In the genomic region with DNA sequence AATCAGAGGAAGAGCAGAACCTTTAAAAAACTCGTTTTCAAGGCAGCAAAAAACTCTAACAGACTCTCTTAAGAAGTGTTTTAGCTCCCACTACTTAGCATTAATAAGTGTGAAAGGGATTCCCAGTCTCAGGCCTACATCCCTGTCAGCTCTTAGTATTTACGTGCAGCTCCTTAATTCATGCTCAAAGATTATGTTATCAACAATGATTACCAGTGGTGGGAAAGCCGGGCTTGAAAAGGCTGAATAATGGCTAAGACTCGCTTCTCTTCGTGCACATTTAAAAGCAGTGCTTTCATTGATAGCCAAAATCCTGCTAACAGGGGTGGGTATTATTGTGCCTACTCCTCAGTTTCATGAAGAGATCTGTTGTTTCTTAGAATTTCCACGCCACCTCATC, we compare ENCODE assay signal across 22 cellular contexts.
DNase-seq lines count a peak whose midpoint lies in the region; ATAC-seq and TF ChIP-seq lines count a peak whose summit lies in the region.
"Had no signal": no experiment of that assay in that cellular context is flagged by ENCODE, and none has a peak within 500 bp of the region (broad histone marks: within the 10 kb centered on the region; RNA-seq: fewer than 3 reads in every experiment).

No MANE protein-coding gene starts in this region.

- no peak overlapping the region for H3K27ac Mint-ChIP-seq in H9

- H4K8ac ChIP-seq in H9 (replicated peaks; ENCODE audit: insufficient read length, low read depth, low read length): no peak overlapping the region

- H3K18ac ChIP-seq in H9 (ENCODE audit: insufficient read length, low read depth, low read length): no peak overlapping the region

- H3K27me3 ChIP-seq in A673 (replicated peaks; ENCODE audit: insufficient read depth, low read depth, low read length, poor library complexity): no peaks in the 10 kb centered on the region
- H3K27me3 ChIP-seq in H9 (ENCODE audit: insufficient read depth, low read length): no peaks in the 10 kb centered on the region
- H3K27me3 ChIP-seq: SJSA1 had no signal

- H3K36me3 Mint-ChIP-seq in H9 (ENCODE audit: insufficient read depth in 1 of 3, low read depth in 3 of 3): no peaks in the 10 kb centered on the region

- WGBS in H9 (ENCODE audit: extremely low coverage, insufficient read length, low lambda C conversion rate): no CpG with 5 or more reads among the region's 6 CpGs

- TF ChIP-seq CTCF in A673 (conservative IDR thresholded peaks at IDR 0.05; ENCODE audit: low read depth, low read length) (no peak), H9 (conservative IDR thresholded peaks at IDR 0.05) (no peak)

- no peak overlapping the region for H2BK20ac ChIP-seq in H9 (ENCODE audit: low read depth, low read length, poor library complexity, severe bottlenecking)

- H2BK15ac ChIP-seq in H9 (ENCODE audit: low read depth, low read length): no peak overlapping the region

- peak overlapping the region; percentile 14 for H3K4me3 ChIP-seq in A673 (ENCODE audit: low read depth, low read length, poor library complexity, severe bottlenecking)
- H3K4me3 ChIP-seq in SK-N-MC: no peak overlapping the region
- H3K4me3 ChIP-seq: SJSA1 had no signal

- H3K4me2 ChIP-seq in H9 (ENCODE audit: insufficient read depth, insufficient read length, low read length): no peak overlapping the region

- H3K9ac ChIP-seq in H9 (ENCODE audit: extremely low read depth, insufficient read length, low read length): no peak overlapping the region
- H3K9ac ChIP-seq in SK-N-MC (ENCODE audit: insufficient read length): no peak overlapping the region

- intact Hi-C loops in A673 (cut with micrococcal nuclease; ENCODE audit: unreplicated experiment): no loop called here

- H3K79me2 ChIP-seq in H9 (ENCODE audit: insufficient read depth, low read length): no peaks in the 10 kb centered on the region

- H3T11ph ChIP-seq in H9 (ENCODE audit: low read length): no peak overlapping the region

- H3K4me3 Mint-ChIP-seq in H9: no peak overlapping the region

- no peaks in the 10 kb centered on the region for H4K20me1 ChIP-seq in H9 (ENCODE audit: control insufficient read depth, insufficient read depth, insufficient read length)

- no peaks in the 10 kb centered on the region for H3K9me3 Mint-ChIP-seq in H9

- H3K4ac ChIP-seq in H9 (ENCODE audit: low read depth, low read length): no peak overlapping the region

- no peak overlapping the region for H4K5ac ChIP-seq in H9 (ENCODE audit: insufficient read length, low read depth, low read length)

- no peak overlapping the region for H2AK5ac ChIP-seq in H9 (ENCODE audit: insufficient read length, low read length)

- no peak overlapping the region for H4K91ac ChIP-seq in H9 (ENCODE audit: insufficient read length, low read depth, low read length)

- H3K79me1 ChIP-seq in H9 (ENCODE audit: insufficient read depth, low read depth, low read length, poor library complexity, severe bottlenecking): no peaks in the 10 kb centered on the region

- H3K9me3 ChIP-seq in A673 (ENCODE audit: low read depth, low read length, poor library complexity, severe bottlenecking): no peaks in the 10 kb centered on the region
- no peaks in the 10 kb centered on the region for H3K9me3 ChIP-seq in H9 (ENCODE audit: control insufficient read depth, low read depth, low read length)
- no peaks in the 10 kb centered on the region; the same call in 1 of the 2 replicates for H3K9me3 ChIP-seq in SK-N-MC (ENCODE audit: low read depth, low read length)
- H3K9me3 ChIP-seq: SJSA1 had no signal

- peak overlapping the region; percentile 82 for H2AFZ ChIP-seq in H9 (ENCODE audit: low read length)

- no peak overlapping the region for H2BK5ac ChIP-seq in H9 (ENCODE audit: insufficient read length, low read length)

- no peak overlapping the region for H3K14ac ChIP-seq in H9 (ENCODE audit: insufficient read depth, low read length)

- BruUV-seq in A673 (replicated peaks; lab: Mats Ljungman, UMichigan): no TSS peak

- no peak overlapping the region for H3K23ac ChIP-seq in H9 (ENCODE audit: insufficient read length, low read depth, low read length)

- no peak overlapping the region for H2BK12ac ChIP-seq in H9 (ENCODE audit: insufficient read length, low read depth, low read length)

- CTCF ChIA-PET in A673 (lab: Charles Lee): interaction anchor here (0.7 kb wide), 1 partner anchor 901 kb away, joined by 3 read pairs; no protein-coding TSS in a partner anchor

- H3K36me3 ChIP-seq in A673 (ENCODE audit: insufficient read depth, low read length, poor library complexity, severe bottlenecking): no peaks in the 10 kb centered on the region
- peaks cover 8% of the 10 kb centered on the region; the same call in 1 of the 2 replicates for H3K36me3 ChIP-seq in SK-N-MC (ENCODE audit: insufficient read depth, low read length)
- H3K36me3 ChIP-seq: SJSA1 had no signal

- H3K4me1 ChIP-seq in A673 (ENCODE audit: insufficient read depth, low read length, poor library complexity, severe bottlenecking) (peaks cover 87% of the 10 kb centered on the region), H9 (ENCODE audit: insufficient read depth, low read length) (no peaks in the 10 kb centered on the region)
- H3K4me1 ChIP-seq: SJSA1 had no signal

- no peak for ATAC-seq in HG03025 (IDR thresholded peaks at IDR 0.05; ENCODE audit: low FRiP score, unreplicated experiment)

- H3K27ac ChIP-seq in A673 (ENCODE audit: low read depth, low read length, poor library complexity, severe bottlenecking): peak overlapping the region; percentile 96
- no peak overlapping the region for H3K27ac ChIP-seq in H9 (ENCODE audit: insufficient read length, low read depth, low read length)
- H3K27ac ChIP-seq in SK-N-MC: peak overlapping the region; percentile 9; the same call in 1 of the 2 replicates
- H3K27ac ChIP-seq: SJSA1 had no signal

- H3K56ac ChIP-seq in H9 (ENCODE audit: insufficient read length, low read depth, low read length): no peak overlapping the region

- POLR2A ChIA-PET in A673 (lab: Charles Lee; ENCODE audit: low non-redundant PET): interaction anchor here (0.7 to 0.8 kb wide), 2 partner anchors 10 to 13 kb away, joined by 3 to 4 read pairs; no protein-coding TSS in a partner anchor

- peak; percentile 80 for DNase-seq in A673 (ENCODE audit: low spot score)
- no peak for DNase-seq in H9
- DNase-seq in SK-N-MC (ENCODE audit: low read depth, low spot score): no peak
- peak; percentile 0 for DNase-seq in globus pallidus (ENCODE audit: low spot score)
- no peak for DNase-seq in mucosa of gallbladder (ENCODE audit: low spot score)
- no peak for DNase-seq in NAMALWA (ENCODE audit: low spot score)
- DNase-seq in stimulated activated CD4-positive, alpha-beta T cell treated with anti-CD3 and anti-CD28 coated beads, Interleukin-1b, Interleukin-23, amount 100 ng/mL, for 48 hours: no peak
- DNase-seq: 8988T; DMS53; GOT3; NCI-H1092 treated with DMSO at 0.1 percent for 48 hours; NCI-H1436; NCI-H187; NCI-H2081 treated with DMSO at 0.1 percent for 48 hours; NCI-H2171; NCI-H345; NCI-H510A treated with DMSO at 0.1 percent for 48 hours; NK-92 treated with Interleukin-12 subunit alpha and Interleukin-12 subunit beta, amount 100 ng/mL, for 24 hours; Right ventricle myocardium superior; RPMI8226 had no signal

- H3K27me3 Mint-ChIP-seq in H9 (ENCODE audit: low read depth): no peaks in the 10 kb centered on the region

- peaks cover 0 to 3% of the 10 kb centered on the region in 2 experiments; a peak in 2 of 4 replicates for H3K4me1 Mint-ChIP-seq in H9

- H3K23me2 ChIP-seq in H9 (ENCODE audit: insufficient read length, low read depth, low read length, poor library complexity, severe bottlenecking): no peaks in the 10 kb centered on the region

- H2BK120ac ChIP-seq in H9 (ENCODE audit: low read depth, low read length, poor library complexity, severe bottlenecking): no peak overlapping the region

Comparison
In these comparisons a context has a peak if more than half of its experiments do, and no peak if none do; other contexts are left out.
1. DNase-seq: peak in A673 (single experiment) and globus pallidus (single experiment); none in H9 (single experiment), SK-N-MC (single experiment), mucosa of gallbladder (single experiment), NAMALWA (single experiment) and stimulated activated CD4-positive, alpha-beta T cell treated with anti-CD3 and anti-CD28 coated beads, Interleukin-1b, Interleukin-23, amount 100 ng/mL, for 48 hours (single experiment).